1 cellular context compared by ENCODE assay signal in the genomic region with DNA sequence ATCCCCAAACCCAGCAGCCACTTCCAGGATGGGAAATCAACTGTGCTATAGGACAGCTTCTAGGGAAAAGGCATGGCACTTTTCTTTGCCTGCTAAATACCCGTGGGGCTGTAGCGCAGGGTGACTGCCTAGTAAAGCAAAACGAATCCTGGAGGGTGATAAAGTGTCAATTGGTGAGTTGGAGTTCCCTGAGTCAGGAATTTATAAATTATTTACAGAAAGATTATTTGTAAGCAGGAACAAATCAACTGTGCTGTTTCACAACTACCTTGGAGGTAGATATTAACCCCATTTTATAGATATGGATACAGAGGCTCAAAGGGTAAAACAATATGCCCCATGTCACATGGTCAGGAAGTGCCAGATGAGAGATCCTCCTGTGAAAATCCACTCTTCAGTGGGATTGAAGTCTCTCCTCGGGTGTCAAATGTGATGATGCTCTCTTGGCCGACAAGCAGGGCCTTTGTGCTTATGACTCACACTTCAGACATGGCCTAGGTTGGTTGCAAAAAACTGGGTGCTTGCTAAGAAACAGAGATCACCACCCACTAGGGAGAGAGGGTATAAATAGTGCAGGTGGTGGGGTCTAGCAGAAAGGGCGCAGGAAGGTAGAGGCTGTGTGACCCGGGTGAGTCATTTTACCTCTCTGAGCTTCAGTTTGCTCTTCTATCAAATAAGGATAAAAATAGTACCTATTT.
TF ChIP-seq lines count a peak whose summit lies in the region.

No MANE protein-coding gene starts in this region.

TF ChIP-seq in A549, 52 proteins besides CTCF, POLR2A, EP300 and RAD21 (continued from another document):
- TF ChIP-seq, protein P1, sequence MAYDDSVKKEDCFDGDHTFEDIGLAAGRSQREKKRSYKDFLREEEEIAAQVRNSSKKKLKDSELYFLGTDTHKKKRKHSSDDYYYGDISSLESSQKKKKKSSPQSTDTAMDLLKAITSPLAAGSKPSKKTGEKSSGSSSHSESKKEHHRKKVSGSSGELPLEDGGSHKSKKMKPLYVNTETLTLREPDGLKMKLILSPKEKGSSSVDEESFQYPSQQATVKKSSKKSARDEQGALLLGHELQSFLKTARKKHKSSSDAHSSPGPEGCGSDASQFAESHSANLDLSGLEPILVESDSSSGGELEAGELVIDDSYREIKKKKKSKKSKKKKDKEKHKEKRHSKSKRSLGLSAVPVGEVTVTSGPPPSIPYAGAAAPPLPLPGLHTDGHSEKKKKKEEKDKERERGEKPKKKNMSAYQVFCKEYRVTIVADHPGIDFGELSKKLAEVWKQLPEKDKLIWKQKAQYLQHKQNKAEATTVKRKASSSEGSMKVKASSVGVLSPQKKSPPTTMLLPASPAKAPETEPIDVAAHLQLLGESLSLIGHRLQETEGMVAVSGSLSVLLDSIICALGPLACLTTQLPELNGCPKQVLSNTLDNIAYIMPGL (CRISPR knock-in tag; IDR thresholded peaks at IDR 0.05; ENCODE audit: borderline replicate concordance), result no peak
- no peak for TF ChIP-seq SREBF2 (IDR thresholded peaks at IDR 0.05)
- TF ChIP-seq, protein P2, sequence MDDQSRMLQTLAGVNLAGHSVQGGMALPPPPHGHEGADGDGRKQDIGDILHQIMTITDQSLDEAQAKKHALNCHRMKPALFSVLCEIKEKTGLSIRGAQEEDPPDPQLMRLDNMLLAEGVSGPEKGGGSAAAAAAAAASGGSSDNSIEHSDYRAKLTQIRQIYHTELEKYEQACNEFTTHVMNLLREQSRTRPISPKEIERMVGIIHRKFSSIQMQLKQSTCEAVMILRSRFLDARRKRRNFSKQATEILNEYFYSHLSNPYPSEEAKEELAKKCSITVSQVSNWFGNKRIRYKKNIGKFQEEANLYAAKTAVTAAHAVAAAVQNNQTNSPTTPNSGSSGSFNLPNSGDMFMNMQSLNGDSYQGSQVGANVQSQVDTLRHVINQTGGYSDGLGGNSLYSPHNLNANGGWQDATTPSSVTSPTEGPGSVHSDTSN (IDR thresholded peaks at IDR 0.05), result no peak
- 0 out of 2 replicates have a peak, but pooled peaks have one; percentile 8 for TF ChIP-seq FOSL2 (IDR thresholded peaks at IDR 0.05)
- peak; percentile 34; the same call in 1 of the 2 replicates for TF ChIP-seq FOSL2 (CRISPR knock-in tag; IDR thresholded peaks at IDR 0.05)
